ENCODE assay signal across 22 cellular contexts in the genomic region with DNA sequence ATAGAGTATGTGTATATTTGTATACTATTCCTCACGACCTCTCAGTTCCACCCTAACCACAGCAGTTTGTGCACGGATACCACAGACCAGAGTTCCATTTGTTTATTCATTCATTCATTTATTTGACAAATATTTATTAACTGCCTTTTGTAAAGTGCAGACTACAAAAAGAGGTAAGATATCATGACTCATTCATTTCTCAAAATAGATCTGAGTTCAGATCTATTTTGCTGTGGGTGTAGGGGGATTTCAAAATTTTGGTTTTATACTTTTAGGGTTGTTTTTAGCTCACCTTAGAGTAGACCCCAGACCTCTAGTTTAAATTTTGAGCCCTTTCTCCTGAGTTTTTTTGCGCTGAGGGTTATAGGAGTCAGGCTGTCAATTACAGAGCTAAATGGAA. TPM values are rescaled to one million over a fixed set of nuclear protein-coding genes. Genes with fewer than 3 reads are reported as not detected.
DNase-seq lines count a peak whose midpoint lies in the region; ATAC-seq, FAIRE-seq and TF ChIP-seq lines count a peak whose summit lies in the region.
"Had no signal": no experiment of that assay in that cellular context is flagged by ENCODE, and none has a peak within 500 bp of the region (broad histone marks: within the 10 kb centered on the region; RNA-seq: fewer than 3 reads in every experiment).

No MANE protein-coding gene starts in this region.

- intact Hi-C loops in PC-3 (cut with micrococcal nuclease) (no loop called here), Right ventricle myocardium inferior (cut with DNase I) (no loop called here)

- peaks cover 0 to 6% of the 10 kb centered on the region in 2 donors for H3K36me3 Mint-ChIP-seq in activated T-cell treated with anti-CD3 and anti-CD28 coated beads, Interleukin-2, amount 50 U/mL, for 72 hours (ENCODE audit: insufficient read depth in 2 of 2)

- H3K27me3 Mint-ChIP-seq in activated T-cell treated with anti-CD3 and anti-CD28 coated beads, Interleukin-2, amount 50 U/mL, for 72 hours (ENCODE audit: low read depth) = no peaks in the 10 kb centered on the region
- H3K27me3 Mint-ChIP-seq: CD8-positive, alpha-beta memory T cell; IgD-negative memory B cell had no signal

- peaks cover 56% of the 10 kb centered on the region for H4K20me1 ChIP-seq in PC-3 (ENCODE audit: low read length)

- POLR2A ChIA-PET in PC-3 (lab: Charles Lee; ENCODE audit: unreplicated experiment) = no interaction called here

- peak overlapping the region in 1 of 2 donors; percentile 54 for H3K4me3 Mint-ChIP-seq in activated T-cell treated with anti-CD3 and anti-CD28 coated beads, Interleukin-2, amount 50 U/mL, for 72 hours
- H3K4me3 Mint-ChIP-seq: IgD-negative memory B cell had no signal

- BruUV-seq in PC-3 (replicated peaks; lab: Mats Ljungman, UMichigan) = no TSS peak

- no peak for ATAC-seq in activated T-cell treated with anti-CD3 and anti-CD28 coated beads, Interleukin-2, amount 50 U/mL, for 72 hours (replicated peaks in 1 of 2)
- ATAC-seq in PC-3 (peak; percentile 59; the same call in 1 of the 2 replicates), Right ventricle myocardium inferior (no peak)

- H3K4me1 ChIP-seq in PC-3 (ENCODE audit: insufficient read depth, low read length) = peaks cover 42% of the 10 kb centered on the region
- peaks cover 0 to 40% (median 19%) of the 10 kb centered on the region in 5 donors for H3K4me1 ChIP-seq in subcutaneous abdominal adipose tissue (ENCODE audit: control insufficient read depth in 5 of 5, insufficient read depth in 5 of 5, low read length in 5 of 5)

- no peak overlapping the region for H2AFZ ChIP-seq in PC-3 (ENCODE audit: low read length)

- H3K4me3 ChIP-seq in PC-3 (ENCODE audit: low read length) (no peak overlapping the region), subcutaneous abdominal adipose tissue (ENCODE audit: low read depth in 1 of 5, low read length in 5 of 5) (no peak overlapping the region)

- H3K36me3 ChIP-seq in PC-3 (ENCODE audit: low read depth, low read length) (peaks cover 17% of the 10 kb centered on the region; the same call in 1 of the 2 replicates), subcutaneous abdominal adipose tissue (ENCODE audit: control insufficient read depth in 5 of 5, insufficient read depth in 5 of 5, low read length in 5 of 5) (peaks cover 3 to 25% (median 12%) of the 10 kb centered on the region in 5 donors)

- no peak for DNase-seq in activated T-cell treated with anti-CD3 and anti-CD28 coated beads, Interleukin-2, amount 50 U/mL, for 72 hours
- DNase-seq in activated T-cell treated with anti-CD3 and anti-CD28 coated beads, Interleukin-2, amount 50 U/mL, for 1 hour = no peak
- peak; percentile 35 for DNase-seq in PC-3
- no peak for DNase-seq in GM12892 (ENCODE audit: insufficient read length)
- no peak for DNase-seq in Right ventricle myocardium inferior (ENCODE audit: missing footprints)
- DNase-seq: 8988T; AML-193; C1 segment of cervical spinal cord; Calu3; CD8-positive, alpha-beta memory T cell; DMS153; NCI-H1694; NCI-H2081 treated with DMSO at 0.1 percent for 48 hours; NCI-H2171 treated with DMSO at 0.1 percent for 48 hours; NCI-H524 treated with DMSO at 0.1 percent for 48 hours; NCI-H82; Right ventricle myocardium superior had no signal

- no peak for TF ChIP-seq CTCF in PC-3 (conservative IDR thresholded peaks at IDR 0.05; ENCODE audit: low read depth, low read length)

- CTCF ChIA-PET in PC-3 (lab: Charles Lee) = interaction anchor here (0.6 kb wide), 1 partner anchor 226 kb away, joined by 3 read pairs; no protein-coding TSS in a partner anchor

- no peak for TF ChIP-seq POLR2A in GM12892 (IDR thresholded peaks at IDR 0.05; ENCODE audit: low read depth, low read length)

- no peaks in the 10 kb centered on the region for H3F3A ChIP-seq in PC-3 (ENCODE audit: low read length, unreplicated experiment)

- peaks cover 87% of the 10 kb centered on the region for H3K79me2 ChIP-seq in PC-3 (ENCODE audit: low read length)

- no peaks in the 10 kb centered on the region for H3K9me2 ChIP-seq in PC-3 (replicated peaks; ENCODE audit: low read length)

- peak overlapping the region; percentile 90 for H3K27ac Mint-ChIP-seq in activated T-cell treated with anti-CD3 and anti-CD28 coated beads, Interleukin-2, amount 50 U/mL, for 72 hours

- peak; percentile 30 for FAIRE-seq in islet of Langerhans (lab: Jason Lieb, UNC)
- no peak for FAIRE-seq in GM12892 (lab: Jason Lieb, UNC)
- FAIRE-seq: GM18507, RCC 7860 had no signal

- peaks cover 53% of the 10 kb centered on the region for H3K4me1 Mint-ChIP-seq in activated T-cell treated with anti-CD3 and anti-CD28 coated beads, Interleukin-2, amount 50 U/mL, for 72 hours (ENCODE audit: low read depth)

- no peak overlapping the region for H3K27ac ChIP-seq in PC-3 (ENCODE audit: low read length)
- peak overlapping the region; percentile 9 for H3K27ac ChIP-seq in subcutaneous abdominal adipose tissue (ENCODE audit: low read depth, low read length)

- H3K9ac ChIP-seq in PC-3 (ENCODE audit: low read length) (no peak overlapping the region), subcutaneous abdominal adipose tissue (ENCODE audit: low read length in 5 of 5) (no peak overlapping the region)

- no peak overlapping the region for H3K4me2 ChIP-seq in PC-3 (ENCODE audit: low read length)

- H3K9me3 Mint-ChIP-seq in activated T-cell treated with anti-CD3 and anti-CD28 coated beads, Interleukin-2, amount 50 U/mL, for 72 hours = no peaks in the 10 kb centered on the region
- H3K9me3 Mint-ChIP-seq: CD8-positive, alpha-beta memory T cell; IgD-negative memory B cell had no signal

- H3K27me3 ChIP-seq in PC-3 (ENCODE audit: low read length) (no peaks in the 10 kb centered on the region), subcutaneous abdominal adipose tissue (ENCODE audit: control insufficient read depth in 5 of 5, insufficient read depth in 4 of 5, low read length in 5 of 5) (no peaks in the 10 kb centered on the region)

- H3K9me3 ChIP-seq in PC-3 (ENCODE audit: low read length) = no peaks in the 10 kb centered on the region
- no peaks in the 10 kb centered on the region for H3K9me3 ChIP-seq in subcutaneous abdominal adipose tissue (ENCODE audit: control insufficient read depth in 5 of 5, low read length in 5 of 5)

RNA-seq across cellular contexts. Expression of a gene that starts 7.4 kb away (rescaled TPM):
- total RNA-seq in activated T-cell treated with anti-CD3 and anti-CD28 coated beads, Interleukin-2, amount 50 U/mL, for 72 hours = 10 to 100 TPM; 36.5 to 49.7 TPM
- total RNA-seq in PC-3 (2014; rRNA removed) = 55.9 and 66.1 TPM in 2 replicates
- 26.1 TPM for polyA plus RNA-seq in GM12892 (2012; ENCODE audit: missing spikeins)
- total RNA-seq in Right ventricle myocardium inferior = 167 TPM
